Comparison of ENCODE assay signal across 11 cellular contexts in genomic region chr13:65656740-65657329, GRCh38.
DNase-seq lines count a peak whose midpoint lies in the region; ATAC-seq, FAIRE-seq and TF ChIP-seq lines count a peak whose summit lies in the region.
"Had no signal": no experiment of that assay in that cellular context is flagged by ENCODE, and none has a peak within 500 bp of the region (broad histone marks: within the 10 kb centered on the region; RNA-seq: fewer than 3 reads in every experiment).

No MANE protein-coding gene starts in this region.

- no peak for ATAC-seq in thoracic aorta (ENCODE audit: insufficient number of reproducible peaks, low FRiP score, low read depth)
- ATAC-seq in GM18505 (IDR thresholded peaks at IDR 0.05; ENCODE audit: unreplicated experiment) = no peak
- no peak for ATAC-seq in HG02870 (IDR thresholded peaks at IDR 0.05; ENCODE audit: unreplicated experiment)

- H3K4me3 ChIP-seq in fibroblast of lung (replicated peaks in 1 of 4; ENCODE audit: control extremely low read depth in 1 of 4, insufficient read depth in 1 of 4, low read depth in 3 of 4, low read length in 4 of 4) = no peak overlapping the region
- H3K4me3 ChIP-seq in thoracic aorta = no peak overlapping the region
- H3K4me3 ChIP-seq: SJCRH30 had no signal

- H2AFZ ChIP-seq in fibroblast of lung (ENCODE audit: low read length) = no peak overlapping the region
- H2AFZ ChIP-seq: parathyroid adenoma had no signal

- no peaks in the 10 kb centered on the region for H4K20me1 ChIP-seq in fibroblast of lung (ENCODE audit: control insufficient read depth, extremely low read depth, insufficient read depth, low read length)

- no peak overlapping the region for H3K27ac ChIP-seq in fibroblast of lung (ENCODE audit: insufficient read depth, low read length)
- H3K27ac ChIP-seq in thoracic aorta = no peak overlapping the region
- H3K27ac ChIP-seq: parathyroid adenoma, SJCRH30 had no signal

- H3K9me3 ChIP-seq in fibroblast of lung (ENCODE audit: control insufficient read depth, insufficient read depth, low read depth, low read length) (no peaks in the 10 kb centered on the region), thoracic aorta (no peaks in the 10 kb centered on the region)
- H3K9me3 ChIP-seq: SJCRH30 had no signal

- no peak overlapping the region for H3K9ac ChIP-seq in fibroblast of lung (ENCODE audit: insufficient read depth, low read length)
- H3K9ac ChIP-seq: parathyroid adenoma had no signal

- H3K79me2 ChIP-seq in fibroblast of lung (ENCODE audit: control insufficient read depth, insufficient read depth, low read length) = no peaks in the 10 kb centered on the region
- H3K79me2 ChIP-seq: parathyroid adenoma had no signal

- H3K36me3 ChIP-seq in fibroblast of lung (ENCODE audit: control insufficient read depth, insufficient read depth, low read length) (no peaks in the 10 kb centered on the region), thoracic aorta (no peaks in the 10 kb centered on the region)
- H3K36me3 ChIP-seq: SJCRH30 had no signal

- FAIRE-seq in RCC 7860 (lab: Jason Lieb, UNC) = peak; percentile 50

- TF ChIP-seq POLR2A in GM18505 (IDR thresholded peaks at IDR 0.05; ENCODE audit: borderline replicate concordance, extremely low read depth, insufficient read depth, insufficient read length) = no peak

- H3K27me3 ChIP-seq in fibroblast of lung (ENCODE audit: control insufficient read depth, insufficient read depth, low read length) = no peaks in the 10 kb centered on the region
- H3K27me3 ChIP-seq in thoracic aorta (replicated peaks; ENCODE audit: insufficient read depth) = no peaks in the 10 kb centered on the region
- H3K27me3 ChIP-seq: SJCRH30 had no signal

- peak; percentile 9 to 58 for TF ChIP-seq CTCF in fibroblast of lung (conservative IDR thresholded peaks at IDR 0.05 in 1 of 2, IDR thresholded peaks at IDR 0.05 in 1 of 2; ENCODE audit: low read depth in 1 of 2, low read length in 2 of 2)
- peak; percentile 38 for TF ChIP-seq CTCF in thoracic aorta (IDR thresholded peaks at IDR 0.05)

- no peak overlapping the region for H3K4me2 ChIP-seq in fibroblast of lung (ENCODE audit: extremely low read depth, insufficient read depth, low read length)

- peak; percentile 12 for DNase-seq in SHP77 treated with DMSO at 0.1 percent for 48 hours (lab: John Stamatoyannopoulos, UW)
- no peak for DNase-seq in SHP77 (lab: John Stamatoyannopoulos, UW)
- DNase-seq in RCC 7860 (ENCODE audit: low spot score) = no peak
- DNase-seq in fibroblast of lung (ENCODE audit: low read depth in 2 of 2) = peak; percentile 12 to 59
- DNase-seq in thoracic aorta (ENCODE audit: low spot score) = no peak
- no peak for DNase-seq in KG1 (lab: John Stamatoyannopoulos, UW)
- DNase-seq: caudate nucleus had no signal

- H3K4me1 ChIP-seq in fibroblast of lung (ENCODE audit: control insufficient read depth, extremely low read depth, insufficient read depth, low read length) = no peaks in the 10 kb centered on the region
- H3K4me1 ChIP-seq in thoracic aorta (ENCODE audit: control insufficient read depth in 1 of 2, low read depth in 2 of 2) = no peaks in the 10 kb centered on the region
- H3K4me1 ChIP-seq: parathyroid adenoma, SJCRH30 had no signal

Comparison
In these comparisons a context has a peak if more than half of its experiments do, and no peak if none do; other contexts are left out.
1. DNase-seq: peak in SHP77 treated with DMSO at 0.1 percent for 48 hours (single experiment) and fibroblast of lung (2 of 2); none in SHP77 (0 of 2), RCC 7860 (single experiment), thoracic aorta (single experiment) and KG1 (single experiment).